In genomic region chrX:23334536-23334870, GRCh38 we compare ENCODE assay signal across 10 cellular contexts. TPM values are rescaled to one million over a fixed set of nuclear protein-coding genes. Genes with fewer than 3 reads are reported as not detected.
A peak's percentile ranks its signal among the peaks of the same experiment; 100 is the strongest.
DNase-seq lines count a peak whose midpoint lies in the region; ATAC-seq and TF ChIP-seq lines count a peak whose summit lies in the region.
"Had no signal": no experiment of that assay in that cellular context is flagged by ENCODE, and none has a peak within 500 bp of the region (broad histone marks: within the 10 kb centered on the region; RNA-seq: fewer than 3 reads in every experiment).

TSS of gene PTCHD1 (plus strand) at chrX:23334849. CDS start at chrX:23334876, 27 bp downstream.

- peaks cover 9% of the 10 kb centered on the region for H3K4me1 Mint-ChIP-seq in CD8-positive, alpha-beta T cell (ENCODE audit: low read depth)

- H3K79me2 ChIP-seq in PC-9 (ENCODE audit: low read depth) (no peaks in the 10 kb centered on the region), Karpas-422 (ENCODE audit: low read length) (no peaks in the 10 kb centered on the region)

- H3K27ac ChIP-seq in CD8-positive, alpha-beta T cell (ENCODE audit: low read depth, low read length): no peak within 1 kb of the TSS
- H3K27ac ChIP-seq in PC-9 (no peak within 1 kb of the TSS), gastrocnemius medialis (no peak within 1 kb of the TSS), Karpas-422 (ENCODE audit: low read length) (no peak within 1 kb of the TSS)

- no peak for ATAC-seq in CD8-positive, alpha-beta T cell
- no peak for ATAC-seq in gastrocnemius medialis
- ATAC-seq in HG03571 (IDR thresholded peaks at IDR 0.05; ENCODE audit: unreplicated experiment): no peak
- ATAC-seq in HG03520 (IDR thresholded peaks at IDR 0.05; ENCODE audit: unreplicated experiment): no peak

- TF ChIP-seq POLR2A in gastrocnemius medialis (IDR thresholded peaks at IDR 0.05): no peak

- H3K9me2 ChIP-seq in PC-9 (ENCODE audit: insufficient read depth) (no peaks in the 10 kb centered on the region), Karpas-422 (replicated peaks; ENCODE audit: insufficient read depth, low read length) (no peaks in the 10 kb centered on the region)

- POLR2A ChIA-PET in CD8-positive, alpha-beta T cell (lab: Charles Lee): no interaction called here
- POLR2A ChIA-PET in PC-9 (lab: Charles Lee; ENCODE audit: unreplicated experiment): no interaction called here

- peak within 1 kb of the TSS; percentile 19; the same call in 1 of the 2 replicates for H3K4me2 ChIP-seq in PC-9
- no peak within 1 kb of the TSS for H3K4me2 ChIP-seq in Karpas-422 (ENCODE audit: low read depth, low read length, poor library complexity, severe bottlenecking)

- no peaks in the 10 kb centered on the region for H3K36me3 ChIP-seq in CD8-positive, alpha-beta T cell (ENCODE audit: insufficient read depth, low read length)
- no peaks in the 10 kb centered on the region for H3K36me3 ChIP-seq in PC-9 (ENCODE audit: low read depth)
- H3K36me3 ChIP-seq in gastrocnemius medialis: no peaks in the 10 kb centered on the region
- no peaks in the 10 kb centered on the region for H3K36me3 ChIP-seq in Karpas-422 (ENCODE audit: insufficient read depth, low read length)

- no peaks in the 10 kb centered on the region for H3K9me3 Mint-ChIP-seq in CD8-positive, alpha-beta T cell

- no peak within 1 kb of the TSS for H2AFZ ChIP-seq in PC-9
- H2AFZ ChIP-seq in Karpas-422 (ENCODE audit: low read length): no peak within 1 kb of the TSS

- in situ Hi-C loops in gastrocnemius medialis (cut with MboI; ENCODE audit: low sequenced_read_pairs in 4 of 4): no loop called here

- intact Hi-C loops in CD8-positive, alpha-beta T cell (cut with DNase I, micrococcal nuclease): no loop called here
- intact Hi-C loops in PC-9 (cut with micrococcal nuclease; ENCODE audit: unreplicated experiment): no loop called here
- intact Hi-C loops in gastrocnemius medialis (cut with DNase I; ENCODE audit: low total_unique reads): no loop called here

- no peaks in the 10 kb centered on the region for H3F3A ChIP-seq in PC-9 (ENCODE audit: insufficient read depth, low read depth)

- no peaks in the 10 kb centered on the region for H3K36me3 Mint-ChIP-seq in CD8-positive, alpha-beta T cell

- H3K9ac ChIP-seq in Karpas-422 (ENCODE audit: low read length): no peak within 1 kb of the TSS

- H3K9me3 ChIP-seq in CD8-positive, alpha-beta T cell (ENCODE audit: low read length): no peaks in the 10 kb centered on the region
- H3K9me3 ChIP-seq in PC-9 (ENCODE audit: insufficient read depth, low read depth) (no peaks in the 10 kb centered on the region), gastrocnemius medialis (no peaks in the 10 kb centered on the region), Karpas-422 (ENCODE audit: low read length) (no peaks in the 10 kb centered on the region)

- H3K4me3 ChIP-seq in CD8-positive, alpha-beta T cell (ENCODE audit: low read depth, low read length): no peak within 1 kb of the TSS
- H3K4me3 ChIP-seq in PC-9: no peak within 1 kb of the TSS; the same call in 1 of the 2 replicates
- H3K4me3 ChIP-seq in iPS-11a (ENCODE audit: low read depth, low read length): peak within 1 kb of the TSS; percentile 47
- H3K4me3 ChIP-seq in gastrocnemius medialis: peak within 1 kb of the TSS; percentile 31 to 43 (median 42)
- no peak within 1 kb of the TSS for H3K4me3 ChIP-seq in Karpas-422 (ENCODE audit: low read length)

- H3K27me3 ChIP-seq in CD8-positive, alpha-beta T cell (ENCODE audit: insufficient read depth, low read length): peaks cover 3% of the 10 kb centered on the region
- H3K27me3 ChIP-seq in PC-9 (ENCODE audit: insufficient read depth, low read depth) (no peaks in the 10 kb centered on the region), gastrocnemius medialis (peaks cover 5 to 63% (median 46%) of the 10 kb centered on the region in 3 donors), Karpas-422 (ENCODE audit: low read length) (no peaks in the 10 kb centered on the region)

- no TSS peak for BruUV-seq in PC-9 (replicated peaks; lab: Mats Ljungman, UMichigan)

- peaks cover 30% of the 10 kb centered on the region for H3K27me3 Mint-ChIP-seq in CD8-positive, alpha-beta T cell (ENCODE audit: low read depth)

- CTCF ChIA-PET in CD8-positive, alpha-beta T cell (lab: Charles Lee): no interaction called here
- CTCF ChIA-PET in PC-9 (lab: Charles Lee): no interaction called here

- H4K20me1 ChIP-seq in PC-9 (ENCODE audit: insufficient read depth): no peaks in the 10 kb centered on the region
- H4K20me1 ChIP-seq in Karpas-422 (ENCODE audit: insufficient read depth, low read depth, low read length): no peaks in the 10 kb centered on the region

- DNase-seq in CD8-positive, alpha-beta T cell: no peak
- DNase-seq in PC-9: no peak
- no peak for DNase-seq in gastrocnemius medialis
- no peak for DNase-seq in Karpas-422
- DNase-seq in islet precursor cell: no peak
- DNase-seq: SHP77 treated with DMSO at 0.1 percent for 48 hours had no signal

- no peaks in the 10 kb centered on the region for H3K4me1 ChIP-seq in CD8-positive, alpha-beta T cell (ENCODE audit: insufficient read depth, low read length)
- no peaks in the 10 kb centered on the region for H3K4me1 ChIP-seq in PC-9 (replicated peaks; ENCODE audit: insufficient read depth)
- peaks cover 0 to 10% of the 10 kb centered on the region in 2 donors for H3K4me1 ChIP-seq in gastrocnemius medialis
- H3K4me1 ChIP-seq in Karpas-422 (ENCODE audit: low read length): no peaks in the 10 kb centered on the region

- peak within 1 kb of the TSS; percentile 11 for H3K4me3 Mint-ChIP-seq in CD8-positive, alpha-beta T cell

- H3K27ac Mint-ChIP-seq in CD8-positive, alpha-beta T cell: no peak within 1 kb of the TSS

- TF ChIP-seq CTCF in CD8-positive, alpha-beta T cell (IDR thresholded peaks at IDR 0.05): no peak
- TF ChIP-seq CTCF in PC-9 (conservative IDR thresholded peaks at IDR 0.05): no peak
- TF ChIP-seq CTCF in gastrocnemius medialis (IDR thresholded peaks at IDR 0.05 in 4 of 5, conservative IDR thresholded peaks at IDR 0.05 in 1 of 5): no peak

RNA-seq across cellular contexts. Expression of gene PTCHD1, which starts in this region (rescaled TPM):
- not detected for total RNA-seq in CD8-positive, alpha-beta T cell
- not detected in 2 replicates for total RNA-seq in PC-9 (2021)
- under 1 TPM; 0.05 to 0.51 (median 0.11) TPM for total RNA-seq in gastrocnemius medialis
- total RNA-seq in Karpas-422 (2014; rRNA removed; shearing (Covaris generic); ENCODE audit: low replicate concordance): not detected in 2 replicates
- total RNA-seq: fibroblast of lung had no signal

Comparison
In these comparisons a context has a peak if more than half of its experiments do, and no peak if none do; other contexts are left out.
1. H3K4me3 ChIP-seq: peak in iPS-11a (single experiment) and gastrocnemius medialis (4 of 4); none in CD8-positive, alpha-beta T cell (single experiment), PC-9 (single experiment) and Karpas-422 (single experiment).